ENCODE assay signal across 6 cellular contexts in the genomic region with DNA sequence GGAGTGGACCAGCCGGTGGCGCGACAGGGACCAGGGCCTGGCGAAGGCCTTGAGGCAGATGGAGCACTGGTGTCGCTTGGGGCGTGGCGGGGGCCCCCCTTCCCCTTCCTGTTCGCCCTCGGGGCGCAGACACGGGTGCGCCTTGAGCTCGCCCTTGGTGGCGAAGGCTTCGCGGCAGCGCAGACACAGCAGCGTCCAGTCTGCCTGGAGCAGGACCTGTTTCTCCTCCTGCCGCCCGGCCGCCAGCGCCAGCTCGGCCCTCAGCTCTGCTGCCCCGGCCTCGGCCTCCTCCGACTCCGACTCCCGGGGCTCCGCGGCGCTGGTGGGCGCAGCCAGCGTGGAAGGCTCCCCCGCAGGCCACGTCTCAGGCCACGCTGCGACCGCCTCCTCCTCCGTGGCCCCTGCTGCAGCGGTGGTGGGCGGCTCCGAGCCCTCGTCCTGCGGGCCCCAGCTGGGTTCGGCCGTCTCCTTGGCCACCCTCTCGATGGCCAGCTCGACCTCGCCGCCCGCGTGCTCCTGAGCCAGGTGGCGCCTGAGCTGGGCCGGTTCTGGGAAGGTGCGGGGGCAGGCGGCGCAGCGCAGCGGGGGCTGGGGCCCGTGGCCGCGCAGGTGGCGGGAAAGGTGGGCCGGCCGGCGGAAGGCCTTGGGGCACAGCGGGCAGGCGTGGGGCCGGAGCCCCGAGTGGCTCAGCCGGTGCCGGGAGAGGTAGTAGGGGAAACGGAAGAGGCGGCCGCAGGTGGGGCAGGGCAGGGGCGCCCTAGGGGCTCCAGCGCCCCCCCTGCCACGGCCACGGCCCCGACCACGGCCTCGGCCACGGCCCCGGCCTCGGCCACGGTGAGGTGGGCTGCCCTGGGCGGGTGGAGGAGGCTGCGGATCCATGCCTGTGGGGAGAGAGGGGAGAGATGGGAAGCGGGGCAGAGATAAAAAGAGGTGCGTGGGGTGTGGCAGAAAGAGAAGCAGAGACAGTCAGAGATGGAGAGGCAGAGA. TPM values are rescaled to one million over a fixed set of nuclear protein-coding genes. Genes with fewer than 3 reads are reported as not detected.
DNase-seq lines count a peak whose midpoint lies in the region; ATAC-seq and TF ChIP-seq lines count a peak whose summit lies in the region.

No MANE protein-coding gene starts in this region.

- H3K9me3 ChIP-seq in heart left ventricle (no peaks in the 10 kb centered on the region), left ventricle myocardium inferior (replicated peaks) (no peaks in the 10 kb centered on the region), vagina (no peaks in the 10 kb centered on the region)

- intact Hi-C loops in heart left ventricle (cut with DNase I) = loop anchor here in 1 of 10 donors (5.0 kb wide), 1 partner anchor 47 kb away; no protein-coding TSS in a partner anchor
- intact Hi-C loops in cardiac septum (cut with DNase I) = no loop called here
- intact Hi-C loops in left ventricle myocardium inferior (cut with micrococcal nuclease) = no loop called here
- intact Hi-C loops in vagina (cut with DNase I) = no loop called here
- intact Hi-C loops in lower leg skin (cut with DNase I; ENCODE audit: low total_unique reads) = no loop called here

- peak in 1 of 4 donors; percentile 3 for ATAC-seq in heart left ventricle

- H3K27ac ChIP-seq in heart left ventricle = peak overlapping the region in 8 of 12 donors; percentile 90 to 99 (median 94)
- peak overlapping the region; percentile 97 for H3K27ac ChIP-seq in left ventricle myocardium inferior (replicated peaks)
- no peak overlapping the region for H3K27ac ChIP-seq in vagina

- H3K27me3 ChIP-seq in heart left ventricle (no peaks in the 10 kb centered on the region), left ventricle myocardium inferior (ENCODE audit: low read depth) (no peaks in the 10 kb centered on the region), vagina (no peaks in the 10 kb centered on the region)

- peaks cover 0 to 21% (median 9%) of the 10 kb centered on the region in 12 donors for H3K4me1 ChIP-seq in heart left ventricle
- peaks cover 29% of the 10 kb centered on the region for H3K4me1 ChIP-seq in left ventricle myocardium inferior
- H3K4me1 ChIP-seq in vagina = peaks cover 23% of the 10 kb centered on the region

- DNase-seq in heart left ventricle (no peak), cardiac septum (ENCODE audit: low spot score) (no peak), left ventricle myocardium inferior (no peak), vagina (ENCODE audit: extremely low spot score in 2 of 2) (no peak), NCI-H226 (no peak), lower leg skin (ENCODE audit: low spot score in 2 of 2) (no peak)

- 92 to 95% (median 94%) methylated on average over 53 to 90 of the region's 90 CpGs for WGBS in heart left ventricle, 4 donors
- 92% methylated on average over 72 to 89 of the region's 90 CpGs for WGBS in lower leg skin, 2 donors

- TF ChIP-seq POLR2A in heart left ventricle (IDR thresholded peaks at IDR 0.05) (no peak), vagina (IDR thresholded peaks at IDR 0.05) (no peak), lower leg skin (IDR thresholded peaks at IDR 0.05) (no peak)

- H3K4me3 ChIP-seq in heart left ventricle = peak overlapping the region in 9 of 12 donors; percentile 74 to 95 (median 91)
- peak overlapping the region; percentile 95 for H3K4me3 ChIP-seq in left ventricle myocardium inferior
- H3K4me3 ChIP-seq in vagina = peak overlapping the region; percentile 96
- no peak overlapping the region for H3K4me3 ChIP-seq in lower leg skin (ENCODE audit: low read depth, poor library complexity, severe bottlenecking)

- TF ChIP-seq CTCF in heart left ventricle (IDR thresholded peaks at IDR 0.05) (no peak), left ventricle myocardium inferior (IDR thresholded peaks at IDR 0.05; ENCODE audit: borderline replicate concordance) (no peak), vagina (IDR thresholded peaks at IDR 0.05) (no peak), lower leg skin (IDR thresholded peaks at IDR 0.05) (no peak)

- peaks cover 0 to 26% (median 16%) of the 10 kb centered on the region in 9 donors for H3K36me3 ChIP-seq in heart left ventricle
- H3K36me3 ChIP-seq in left ventricle myocardium inferior = peaks cover 31% of the 10 kb centered on the region
- peaks cover 0 to 7% of the 10 kb centered on the region in 2 donors for H3K36me3 ChIP-seq in vagina

RNA-seq across cellular contexts. Expression of a gene that starts 1.6 kb away (rescaled TPM):
- total RNA-seq in heart left ventricle (10 to 100 TPM in 4 of 9 donors, 1 to 10 TPM in 5; 5.4 to 13.9 (median 9.8) TPM), cardiac septum (12.2 TPM), left ventricle myocardium inferior (11.5 TPM), vagina (3.2 TPM), lower leg skin (1 to 10 TPM; 4.2 to 5.1 (median 4.6) TPM)
- 10 to 100 TPM in 1 of 2 donors, 1 to 10 TPM in 1; 7.9 to 10.9 TPM for polyA plus RNA-seq in heart left ventricle

RNA-seq across cellular contexts. Expression of a gene that starts 20.3 kb away (rescaled TPM):
- 10 to 100 TPM; 11.2 to 15.4 (median 12.9) TPM for total RNA-seq in heart left ventricle
- 10 to 100 TPM in 1 of 2 donors, 1 to 10 TPM in 1; 10.0 to 16.7 TPM for polyA plus RNA-seq in heart left ventricle
- 19.4 TPM for total RNA-seq in cardiac septum
- total RNA-seq in left ventricle myocardium inferior = 16.0 TPM
- 5.4 TPM for total RNA-seq in vagina
- total RNA-seq in lower leg skin = 10 to 100 TPM in 1 of 4 donors, 1 to 10 TPM in 3; 5.9 to 14.3 (median 7.7) TPM

RNA-seq across cellular contexts. Expression of a gene that starts 21.0 kb away (rescaled TPM):
- total RNA-seq in heart left ventricle (10 to 100 TPM; 11.0 to 34.7 (median 16.5) TPM), cardiac septum (13.7 TPM), left ventricle myocardium inferior (15.6 TPM), vagina (15.5 TPM), lower leg skin (10 to 100 TPM; 58.4 to 88.3 (median 78.3) TPM)
- polyA plus RNA-seq in heart left ventricle = 10 to 100 TPM; 30.6 to 33.9 TPM

RNA-seq across cellular contexts. Expression of a gene that starts 26.4 kb away (rescaled TPM):
- total RNA-seq in heart left ventricle = 10 to 100 TPM; 11.4 to 19.1 (median 14.2) TPM
- 10 to 100 TPM; 12.0 to 24.3 TPM for polyA plus RNA-seq in heart left ventricle
- 15.7 TPM for total RNA-seq in cardiac septum
- total RNA-seq in left ventricle myocardium inferior = 17.0 TPM
- total RNA-seq in vagina = 8.8 TPM
- total RNA-seq in lower leg skin = 10 to 100 TPM in 3 of 4 donors, 1 to 10 TPM in 1; 8.1 to 17.8 (median 12.3) TPM

RNA-seq across cellular contexts. Expression of a gene that starts 33.7 kb away (rescaled TPM):
- total RNA-seq in heart left ventricle (10 to 100 TPM in 3 of 9 donors, 1 to 10 TPM in 6; 2.4 to 14.3 (median 7.5) TPM), cardiac septum (6.7 TPM), left ventricle myocardium inferior (21.1 TPM), vagina (not detected), lower leg skin (under 1 TPM in 1 of 4 donors, not detected in 3; 0.26 TPM)
- 10 to 100 TPM in 1 of 2 donors, 1 to 10 TPM in 1; 5.9 to 12.4 TPM for polyA plus RNA-seq in heart left ventricle
